17 cellular contexts compared by ENCODE assay signal in the genomic region with DNA sequence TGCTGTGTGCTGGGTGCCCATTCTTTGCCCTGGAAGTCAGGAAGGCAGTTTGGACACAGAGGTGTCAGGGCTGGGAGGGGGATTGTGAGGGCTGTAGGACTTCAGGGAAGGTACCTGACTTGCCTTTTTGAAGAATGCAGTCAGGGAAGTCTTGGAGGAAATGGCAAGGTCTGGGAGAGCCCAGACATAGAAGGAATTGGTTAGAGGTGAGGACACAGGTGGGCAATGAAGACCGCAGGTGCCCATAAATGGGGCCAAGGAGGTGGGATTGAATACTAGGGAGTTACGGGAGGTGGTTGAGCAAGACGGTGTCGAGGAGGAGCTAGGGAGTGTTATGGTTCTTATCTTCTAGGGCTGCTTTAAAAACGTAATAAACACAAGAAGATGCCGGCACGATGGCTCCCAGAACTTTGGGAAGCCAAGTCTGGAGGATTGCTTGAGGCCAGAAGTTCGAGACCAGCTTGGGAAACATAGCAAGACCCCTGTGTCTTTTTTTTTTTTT. TPM values are rescaled to one million over a fixed set of nuclear protein-coding genes. Genes with fewer than 3 reads are reported as not detected.
DNase-seq lines count a peak whose midpoint lies in the region; ATAC-seq and TF ChIP-seq lines count a peak whose summit lies in the region.
"Had no signal": no experiment of that assay in that cellular context is flagged by ENCODE, and none has a peak within 500 bp of the region (broad histone marks: within the 10 kb centered on the region; RNA-seq: fewer than 3 reads in every experiment).

No MANE protein-coding gene starts in this region.

- no peak overlapping the region for H3K9ac ChIP-seq in endodermal cell (ENCODE audit: extremely low read depth, low read length, poor library complexity, severe bottlenecking)

- H3K36me3 Mint-ChIP-seq in activated CD8-positive, alpha-beta memory T cell treated with anti-CD3 and anti-CD28 coated beads, Interleukin-2, amount 10 ng/mL, durations not matched to agents 7 days and 5 days: peaks cover 3% of the 10 kb centered on the region
- H3K36me3 Mint-ChIP-seq in endodermal cell (ENCODE audit: low read depth): no peaks in the 10 kb centered on the region

- H3K4me3 ChIP-seq in endodermal cell (ENCODE audit: low read length) (no peak overlapping the region), sigmoid colon (no peak overlapping the region)
- H3K4me3 ChIP-seq: lung, pancreas, tibial artery had no signal

- H3K27ac Mint-ChIP-seq in activated CD8-positive, alpha-beta memory T cell treated with anti-CD3 and anti-CD28 coated beads, Interleukin-2, amount 10 ng/mL, durations not matched to agents 7 days and 5 days: peak overlapping the region; percentile 3
- H3K27ac Mint-ChIP-seq in endodermal cell: peak overlapping the region; percentile 48

- POLR2A ChIA-PET in RWPE1 (lab: Yijun Ruan, JAX; ENCODE audit: low non-redundant PET): interaction anchor here (0.6 kb wide), 2 partner anchors 37 to 64 kb away, joined by 3 to 4 read pairs; no protein-coding TSS in a partner anchor

- intact Hi-C loops in sigmoid colon (cut with DNase I): loop anchor here (5.0 kb wide), 1 partner anchor 61 kb away; a partner anchor contains a TSS

- no peaks in the 10 kb centered on the region for H3K9me3 ChIP-seq in endodermal cell (ENCODE audit: control insufficient read depth, low read length)
- H3K9me3 ChIP-seq in sigmoid colon: no peaks in the 10 kb centered on the region
- H3K9me3 ChIP-seq: pancreas, tibial artery had no signal

- TF ChIP-seq CTCF in RWPE1 (conservative IDR thresholded peaks at IDR 0.05; ENCODE audit: low read depth): no peak
- TF ChIP-seq CTCF in endodermal cell (conservative IDR thresholded peaks at IDR 0.05): no peak
- TF ChIP-seq CTCF in sigmoid colon (IDR thresholded peaks at IDR 0.05): no peak

- peak overlapping the region; percentile 98 for H3K27ac ChIP-seq in RWPE1
- no peak overlapping the region for H3K27ac ChIP-seq in endodermal cell (ENCODE audit: low read depth, low read length)
- H3K27ac ChIP-seq in sigmoid colon: peak overlapping the region in 3 of 4 donors; percentile 92 to 94 (median 93)
- H3K27ac ChIP-seq: pancreas, tibial artery had no signal

- 93 to 96% methylated on average over 7 to 8 of the region's 8 CpGs for WGBS in endodermal cell (ENCODE audit: insufficient coverage in 1 of 2, insufficient read length in 1 of 2), 2 experiments
- 46 to 78% methylated on average over 8 of the region's 8 CpGs for WGBS in sigmoid colon, 2 donors

- no peak for TF ChIP-seq EP300 in sigmoid colon (IDR thresholded peaks at IDR 0.05)

- peaks cover 6% of the 10 kb centered on the region for H3K4me1 ChIP-seq in endodermal cell (ENCODE audit: control insufficient read depth, insufficient read depth, low read length)
- peaks cover 0 to 74% (median 67%) of the 10 kb centered on the region in 4 donors for H3K4me1 ChIP-seq in sigmoid colon

- H3K36me3 ChIP-seq in endodermal cell (ENCODE audit: control insufficient read depth, insufficient read depth, low read length) (peaks cover 11% of the 10 kb centered on the region), sigmoid colon (peaks cover 0 to 11% (median 0%) of the 10 kb centered on the region in 4 donors)
- H3K36me3 ChIP-seq: pancreas had no signal

- H3K4me3 Mint-ChIP-seq in activated CD8-positive, alpha-beta memory T cell treated with anti-CD3 and anti-CD28 coated beads, Interleukin-2, amount 10 ng/mL, durations not matched to agents 7 days and 5 days: peak overlapping the region; percentile 4
- H3K4me3 Mint-ChIP-seq in endodermal cell: peak overlapping the region; percentile 77

- H3K9me3 Mint-ChIP-seq in activated CD8-positive, alpha-beta memory T cell treated with anti-CD3 and anti-CD28 coated beads, Interleukin-2, amount 10 ng/mL, durations not matched to agents 7 days and 5 days (ENCODE audit: low read depth): no peaks in the 10 kb centered on the region
- no peaks in the 10 kb centered on the region for H3K9me3 Mint-ChIP-seq in endodermal cell

- H3K27me3 ChIP-seq in endodermal cell (ENCODE audit: control insufficient read depth, insufficient read depth, low read length, poor library complexity, severe bottlenecking) (no peaks in the 10 kb centered on the region), sigmoid colon (no peaks in the 10 kb centered on the region)
- H3K27me3 ChIP-seq: pancreas, tibial artery had no signal

- DNase-seq in activated CD8-positive, alpha-beta memory T cell treated with anti-CD3 and anti-CD28 coated beads, Interleukin-2, amount 10 ng/mL, durations not matched to agents 7 days and 5 days: no peak
- DNase-seq in activated CD8-positive, alpha-beta memory T cell treated with anti-CD3 and anti-CD28 coated beads, Interleukin-2, amount 50 U/mL, for 48 hours: no peak
- DNase-seq in RWPE1 (ENCODE audit: low spot score): no peak
- no peak for DNase-seq in endodermal cell
- DNase-seq in sigmoid colon: no peak
- DNase-seq in SKM-1 treated with dmso at 0.1 percent for 144 hours (lab: John Stamatoyannopoulos, UW; ENCODE audit: unreplicated experiment): no peak
- DNase-seq: activated gamma-delta T cell; Karpas-422; NCI-H1930; NCI-H774; pancreas; stimulated activated CD4-positive, alpha-beta T cell treated with anti-CD3 and anti-CD28 coated beads, Interleukin-12 subunit alpha, Interleukin-12 subunit beta, amount 100 ng/mL, for 4 hours; tibial artery had no signal

- no peak for ATAC-seq in activated CD8-positive, alpha-beta memory T cell treated with anti-CD3 and anti-CD28 coated beads, Interleukin-2, amount 10 ng/mL, durations not matched to agents 7 days and 5 days
- ATAC-seq in HG03565 (IDR thresholded peaks at IDR 0.05; ENCODE audit: unreplicated experiment) (no peak), HG02759 (IDR thresholded peaks at IDR 0.05; ENCODE audit: unreplicated experiment) (no peak)
- ATAC-seq: esophagus mucosa, pancreas had no signal

- H3K27me3 Mint-ChIP-seq in activated CD8-positive, alpha-beta memory T cell treated with anti-CD3 and anti-CD28 coated beads, Interleukin-2, amount 10 ng/mL, durations not matched to agents 7 days and 5 days: no peaks in the 10 kb centered on the region
- H3K27me3 Mint-ChIP-seq in endodermal cell (ENCODE audit: insufficient read depth): no peaks in the 10 kb centered on the region

- peaks cover 56% of the 10 kb centered on the region for H3K4me1 Mint-ChIP-seq in activated CD8-positive, alpha-beta memory T cell treated with anti-CD3 and anti-CD28 coated beads, Interleukin-2, amount 10 ng/mL, durations not matched to agents 7 days and 5 days
- peaks cover 20% of the 10 kb centered on the region for H3K4me1 Mint-ChIP-seq in endodermal cell

- TF ChIP-seq POLR2A in sigmoid colon (IDR thresholded peaks at IDR 0.05): no peak

- CTCF ChIA-PET in activated CD8-positive, alpha-beta memory T cell treated with anti-CD3 and anti-CD28 coated beads, Interleukin-2, amount 10 ng/mL, durations not matched to agents 7 days and 5 days (lab: Charles Lee): interaction anchor here (0.7 to 6.2 kb wide), 7 partner anchors 13 to 188 kb away, joined by 3 to 44 read pairs (median 3); a partner anchor contains a TSS
- CTCF ChIA-PET in RWPE1 (lab: Yijun Ruan, JAX): no interaction called here

RNA-seq across cellular contexts. Expression of a gene that starts 1.4 kb away (rescaled TPM):
- 10 to 100 TPM; 47.7 to 58.9 TPM for total RNA-seq in activated CD8-positive, alpha-beta memory T cell treated with anti-CD3 and anti-CD28 coated beads, Interleukin-2, amount 10 ng/mL, durations not matched to agents 7 days and 5 days
- total RNA-seq in endodermal cell (10 to 100 TPM; 36.9 to 42.3 TPM), sigmoid colon (10 to 100 TPM in 2 of 4 donors, 1 to 10 TPM in 2; 6.1 to 10.3 (median 8.7) TPM)
- polyA plus RNA-seq in endodermal cell (2013, experiment 1 of 2): 46.5 TPM
- 62.7 TPM for polyA plus RNA-seq in endodermal cell (2013, experiment 2 of 2)
- 100 to 1,000 TPM in 1 of 3 donors, 10 to 100 TPM in 2; 57.1 to 101 (median 82.6) TPM for polyA plus RNA-seq in sigmoid colon

RNA-seq across cellular contexts. Expression of a gene that starts 2.3 kb away (rescaled TPM):
- total RNA-seq in activated CD8-positive, alpha-beta memory T cell treated with anti-CD3 and anti-CD28 coated beads, Interleukin-2, amount 10 ng/mL, durations not matched to agents 7 days and 5 days: 100 to 1,000 TPM in 1 of 2 experiments, 10 to 100 TPM in 1; 94.7 to 115 TPM
- total RNA-seq in endodermal cell (10 to 100 TPM; 58.1 to 62.2 TPM), sigmoid colon (100 to 1,000 TPM; 174 to 390 (median 267) TPM)
- polyA plus RNA-seq in endodermal cell (2013, experiment 1 of 2): 51.9 TPM
- polyA plus RNA-seq in endodermal cell (2013, experiment 2 of 2): 48.7 TPM
- 100 to 1,000 TPM; 217 to 476 (median 275) TPM for polyA plus RNA-seq in sigmoid colon

RNA-seq across cellular contexts. Expression of a gene that starts 4.7 kb away (rescaled TPM):
- 10 to 100 TPM; 10.1 to 10.7 TPM for total RNA-seq in activated CD8-positive, alpha-beta memory T cell treated with anti-CD3 and anti-CD28 coated beads, Interleukin-2, amount 10 ng/mL, durations not matched to agents 7 days and 5 days
- total RNA-seq in endodermal cell (10 to 100 TPM; 11.6 to 21.1 TPM), sigmoid colon (10 to 100 TPM; 15.5 to 21.9 (median 18.8) TPM)
- 9.7 TPM for polyA plus RNA-seq in endodermal cell (2013, experiment 1 of 2)
- polyA plus RNA-seq in endodermal cell (2013, experiment 2 of 2): 10.2 TPM
- polyA plus RNA-seq in sigmoid colon: 1 to 10 TPM; 4.2 to 9.0 (median 7.4) TPM

RNA-seq across cellular contexts. Expression of a gene that starts 26.2 kb away (rescaled TPM):
- 10 to 100 TPM in 1 of 2 experiments, 1 to 10 TPM in 1; 9.2 to 17.2 TPM for total RNA-seq in activated CD8-positive, alpha-beta memory T cell treated with anti-CD3 and anti-CD28 coated beads, Interleukin-2, amount 10 ng/mL, durations not matched to agents 7 days and 5 days
- 1 to 10 TPM; 4.6 to 9.9 TPM for total RNA-seq in endodermal cell
- polyA plus RNA-seq in endodermal cell (2013, experiment 1 of 2): 4.4 TPM
- polyA plus RNA-seq in endodermal cell (2013, experiment 2 of 2): 5.1 TPM
- total RNA-seq in sigmoid colon: 1 to 10 TPM in 1 of 4 donors, under 1 TPM in 3; 0.49 to 1.1 (median 0.63) TPM
- polyA plus RNA-seq in sigmoid colon: 1 to 10 TPM in 1 of 3 donors, not detected in 2; 1.3 TPM

RNA-seq across cellular contexts. Expression of a gene that starts 26.7 kb away (rescaled TPM):
- 10 to 100 TPM; 11.0 to 18.7 TPM for total RNA-seq in activated CD8-positive, alpha-beta memory T cell treated with anti-CD3 and anti-CD28 coated beads, Interleukin-2, amount 10 ng/mL, durations not matched to agents 7 days and 5 days
- 10 to 100 TPM; 27.5 to 29.5 TPM for total RNA-seq in endodermal cell
- polyA plus RNA-seq in endodermal cell (2013, experiment 1 of 2): 34.7 TPM
- polyA plus RNA-seq in endodermal cell (2013, experiment 2 of 2): 29.8 TPM
- 10 to 100 TPM in 1 of 4 donors, 1 to 10 TPM in 3; 2.0 to 10.5 (median 2.7) TPM for total RNA-seq in sigmoid colon
- polyA plus RNA-seq in sigmoid colon: 1 to 10 TPM in 2 of 3 donors, under 1 TPM in 1; 0.46 to 5.4 (median 1.2) TPM
